Comparison of ENCODE assay signal across 25 cellular contexts in the genomic region with DNA sequence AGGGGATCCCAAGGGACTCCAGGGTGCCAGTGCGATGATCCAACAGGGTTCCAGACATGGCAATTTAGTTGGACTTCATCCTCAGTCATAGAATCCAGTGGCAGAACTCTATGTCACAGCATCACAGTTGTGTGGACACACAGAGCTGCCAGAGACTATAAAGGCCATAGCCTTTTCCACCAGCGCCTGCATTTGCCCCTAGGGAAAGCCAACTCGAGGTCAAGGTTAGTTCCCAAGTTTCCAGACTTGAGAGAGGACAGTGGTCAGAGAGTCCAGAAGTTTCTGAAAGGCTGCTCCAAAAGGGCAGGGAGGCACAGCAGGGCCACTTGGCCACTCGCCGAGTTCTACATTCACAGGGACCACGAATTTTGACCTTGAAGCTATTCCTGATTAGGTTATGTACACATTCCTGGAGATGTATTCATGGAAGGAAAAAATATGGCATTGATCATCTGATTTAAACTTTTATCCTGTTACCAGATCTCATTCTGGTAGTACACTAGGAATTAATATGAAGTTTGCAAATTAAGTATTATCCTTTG.
"Had no signal": no experiment of that assay in that cellular context is flagged by ENCODE, and none has a peak within 500 bp of the region (broad histone marks: within the 10 kb centered on the region; RNA-seq: fewer than 3 reads in every experiment).

No MANE protein-coding gene starts in this region.

- H3K4me3 ChIP-seq: heart right ventricle, hepatocyte, lower lobe of right lung, neural progenitor cell, ovary, right atrium auricular region, right lobe of liver, skin epidermis, upper lobe of right lung had no signal

- H3K9ac ChIP-seq: neural progenitor cell had no signal

- ATAC-seq: heart right ventricle; left ventricle myocardium superior; lower lobe of right lung; natural killer cell; stimulated activated effector memory CD8-positive, alpha-beta T cell treated with anti-CD3 and anti-CD28 coated beads, Interleukin-12 subunit alpha, Interleukin-12 subunit beta, amount 100 ng/mL, for 72 hours; upper lobe of right lung had no signal

- H3K4me2 ChIP-seq: hepatocyte, neural progenitor cell had no signal

- FAIRE-seq: urothelium cell line had no signal

- H3K27me3 ChIP-seq: heart right ventricle, hepatocyte, neural progenitor cell, ovary, right atrium auricular region, right lobe of liver, upper lobe of right lung had no signal

- DNase-seq: islet precursor cell; left ventricle myocardium superior; lower lobe of right lung; mammary epithelial cell; mesendoderm; naive B cell; natural killer cell; nephron progenitor cell; ovary; right lobe of liver; stimulated activated CD4-positive, alpha-beta T cell treated with anti-CD3 and anti-CD28 coated beads, Interleukin-12 subunit alpha, Interleukin-12 subunit beta, amount 100 ng/mL, for 4 hours; stimulated activated CD4-positive, alpha-beta T cell treated with anti-CD3 and anti-CD28 coated beads, Interleukin-15, amount 100 ng/mL, for 24 hours; stimulated activated CD4-positive, alpha-beta T cell treated with anti-CD3 and anti-CD28 coated beads, Interleukin-2, amount 100 ng/mL, for 24 hours; stimulated activated CD4-positive, alpha-beta T cell treated with anti-CD3 and anti-CD28 coated beads, Interleukin-4, amount 100 ng/mL, for 24 hours; stimulated activated naive CD4-positive, alpha-beta T cell; substantia nigra; trophoblast cell; upper lobe of right lung had no signal

- H2AFZ ChIP-seq: hepatocyte, neural progenitor cell had no signal

- H3K4me1 ChIP-seq: heart right ventricle, lower lobe of right lung, neural progenitor cell, right atrium auricular region had no signal

- H3K27ac ChIP-seq: heart right ventricle, hepatocyte, lower lobe of right lung, neural progenitor cell, ovary, right atrium auricular region, right lobe of liver, skin epidermis, upper lobe of right lung had no signal

- H3K79me2 ChIP-seq: hepatocyte had no signal

- H3K9me3 ChIP-seq: heart right ventricle, lower lobe of right lung, ovary, right atrium auricular region, right lobe of liver, upper lobe of right lung had no signal

- H3K36me3 ChIP-seq: heart right ventricle, lower lobe of right lung, neural progenitor cell, ovary, right atrium auricular region, right lobe of liver, upper lobe of right lung had no signal
